2 cellular contexts compared by ENCODE assay signal in genomic region chr3:150473161-150473560, GRCh38.
TF ChIP-seq lines count a peak whose summit lies in the region.

No MANE protein-coding gene starts in this region.

TF ChIP-seq in HEK293, 187 proteins besides CTCF, POLR2A, EP300 and RAD21:
- peak; percentile 94 for TF ChIP-seq ZNF146 (tag by site-specific recombination; IDR thresholded peaks at IDR 0.05)

TF ChIP-seq in K562, 482 proteins besides CTCF, POLR2A, EP300 and RAD21:
- TF ChIP-seq SMARCA5 (IDR thresholded peaks at IDR 0.05) = peak; percentile 74; the same call in 1 of the 2 replicates
- TF ChIP-seq CC2D1A (IDR thresholded peaks at IDR 0.05) = peak; percentile 43; the same call in 1 of the 2 replicates
- peak; percentile 53; the same call in 1 of the 2 replicates for TF ChIP-seq CHAMP1 (IDR thresholded peaks at IDR 0.05)
- peak; percentile 89 for TF ChIP-seq ZNF146 (CRISPR knock-in tag; IDR thresholded peaks at IDR 0.05; ENCODE audit: unreplicated experiment)
- TF ChIP-seq KDM1A (IDR thresholded peaks at IDR 0.05) = peak; percentile 52 to 81; a peak in 3 of 4 replicates
- TF ChIP-seq BCOR (IDR thresholded peaks at IDR 0.05) = peak; percentile 95
- peak; percentile 87 for TF ChIP-seq HDAC2 (IDR thresholded peaks at IDR 0.05)
- 0 out of 2 replicates have a peak, but pooled peaks have one; percentile 32 for TF ChIP-seq MIER1 (IDR thresholded peaks at IDR 0.05; ENCODE audit: low read depth)
- TF ChIP-seq PHF20 (IDR thresholded peaks at IDR 0.05; ENCODE audit: partially characterized antibody) = peak; percentile 64
- 0 out of 4 replicates have a peak, but pooled peaks of 1 of the 2 experiments have one; percentile 12 for TF ChIP-seq HDAC1 (IDR thresholded peaks at IDR 0.05)
